Comparison of ENCODE assay signal across 16 cellular contexts in the genomic region with DNA sequence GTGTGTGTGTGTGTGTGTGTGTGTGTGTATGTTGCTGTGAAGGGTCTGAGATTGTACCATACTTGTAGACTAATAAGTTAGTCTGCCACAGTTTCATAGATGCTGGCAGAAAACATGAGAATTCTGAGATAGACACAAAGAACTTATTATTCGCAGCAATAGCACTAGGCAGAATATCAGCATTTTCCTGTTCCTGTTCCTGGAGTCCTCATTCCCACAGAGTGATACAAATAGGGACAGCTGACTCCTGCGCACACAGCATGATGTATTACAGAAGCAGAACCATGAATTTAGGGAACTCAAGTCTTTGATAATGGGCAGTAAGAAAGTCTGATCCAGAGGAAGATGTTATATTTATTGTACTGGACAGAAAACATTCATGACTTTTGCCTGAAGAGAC.
DNase-seq lines count a peak whose midpoint lies in the region; TF ChIP-seq lines count a peak whose summit lies in the region.
"Had no signal": no experiment of that assay in that cellular context is flagged by ENCODE, and none has a peak within 500 bp of the region (broad histone marks: within the 10 kb centered on the region; RNA-seq: fewer than 3 reads in every experiment).

No MANE protein-coding gene starts in this region.

- WGBS in mesendoderm (ENCODE audit: extremely low coverage, insufficient coverage, low lambda C conversion rate) = no CpG with 5 or more reads among the region's 2 CpGs
- WGBS in smooth muscle cell (ENCODE audit: low lambda C conversion rate) = 92% methylated on average over 2 of the region's 2 CpGs

- H3K27ac ChIP-seq in mesendoderm (ENCODE audit: low read depth, low read length) = no peak overlapping the region
- no peak overlapping the region for H3K27ac ChIP-seq in smooth muscle cell (ENCODE audit: low read depth)
- H3K27ac ChIP-seq: BLaER1 treated with 17β-estradiol and CSF1 and Interleukin-3, amounts not matched to agents 10 nM and 100 nM had no signal

- H3K36me3 ChIP-seq in mesendoderm (ENCODE audit: control insufficient read depth, insufficient read depth, low read length) (no peaks in the 10 kb centered on the region), smooth muscle cell (ENCODE audit: low read depth) (no peaks in the 10 kb centered on the region)
- H3K36me3 ChIP-seq: BLaER1 treated with 17β-estradiol and CSF1 and Interleukin-3, amounts not matched to agents 10 nM and 100 nM had no signal

- H3K36me3 Mint-ChIP-seq in endothelial cell (ENCODE audit: low read depth, unreplicated experiment) (no peaks in the 10 kb centered on the region), MCF 10A (ENCODE audit: insufficient read depth, unreplicated experiment) (no peaks in the 10 kb centered on the region)
- H3K36me3 Mint-ChIP-seq: CD4-positive, CD25-positive, alpha-beta regulatory T cell had no signal

- no peaks in the 10 kb centered on the region for H3K9me3 ChIP-seq in smooth muscle cell (replicated peaks; ENCODE audit: low read depth)
- H3K9me3 ChIP-seq: BLaER1 treated with 17β-estradiol and CSF1 and Interleukin-3, amounts not matched to agents 10 nM and 100 nM had no signal

- H2BK5ac ChIP-seq in mesendoderm (ENCODE audit: low read length) = no peak overlapping the region

- POLR2A ChIA-PET in MCF 10A (lab: Yijun Ruan, JAX) = no interaction called here

- H3K27me3 ChIP-seq in mesendoderm (ENCODE audit: insufficient read depth, low read length, poor library complexity) (no peaks in the 10 kb centered on the region), smooth muscle cell (ENCODE audit: low read depth) (no peaks in the 10 kb centered on the region)
- H3K27me3 ChIP-seq: BLaER1 treated with 17β-estradiol and CSF1 and Interleukin-3, amounts not matched to agents 10 nM and 100 nM had no signal

- H3K18ac ChIP-seq in mesendoderm (ENCODE audit: low read length) = peak overlapping the region; percentile 39

- DNase-seq in Ammon's horn (ENCODE audit: low spot score) (peak; percentile 8), endothelial cell (ENCODE audit: low spot score) (no peak), mesendoderm (no peak), smooth muscle cell (lab: John Stamatoyannopoulos, UW; ENCODE audit: unreplicated experiment) (no peak), MCF 10A (ENCODE audit: unreplicated experiment) (no peak), NCI-H1436 (lab: John Stamatoyannopoulos, UW) (no peak), T-helper 1 cell (no peak)
- DNase-seq: 8988T; AML-193; Calu3; CD4-positive, CD25-positive, alpha-beta regulatory T cell; DMS 273 treated with DMSO at 0.1 percent for 48 hours; GOT3; H9 had no signal

- intact Hi-C loops in MCF 10A (cut with micrococcal nuclease) = no loop called here

- H3K4me1 ChIP-seq in mesendoderm (ENCODE audit: control insufficient read depth, low read depth, low read length) (no peaks in the 10 kb centered on the region), smooth muscle cell (ENCODE audit: low read depth) (no peaks in the 10 kb centered on the region)
- H3K4me1 ChIP-seq: BLaER1 treated with 17β-estradiol and CSF1 and Interleukin-3, amounts not matched to agents 10 nM and 100 nM had no signal

- H3K23ac ChIP-seq in mesendoderm (ENCODE audit: low read length) = no peak overlapping the region

- no peaks in the 10 kb centered on the region for H3F3A ChIP-seq in smooth muscle cell (ENCODE audit: low read depth)

- no peak overlapping the region for H3K4me3 ChIP-seq in mesendoderm (ENCODE audit: low read length)
- H3K4me3 ChIP-seq in smooth muscle cell = no peak overlapping the region
- H3K4me3 ChIP-seq: BLaER1 treated with 17β-estradiol and CSF1 and Interleukin-3, amounts not matched to agents 10 nM and 100 nM; GM12878 had no signal

- no peak overlapping the region for H4K8ac ChIP-seq in mesendoderm (ENCODE audit: low read depth, low read length)

- H3K27ac Mint-ChIP-seq in endothelial cell (ENCODE audit: unreplicated experiment) = peak overlapping the region; percentile 55
- H3K27ac Mint-ChIP-seq in MCF 10A (ENCODE audit: low read depth, unreplicated experiment) = no peak overlapping the region
- H3K27ac Mint-ChIP-seq: CD4-positive, CD25-positive, alpha-beta regulatory T cell; H9 had no signal

- H4K20me1 ChIP-seq in smooth muscle cell (ENCODE audit: low read depth) = no peaks in the 10 kb centered on the region
- H4K20me1 ChIP-seq: BLaER1 treated with 17β-estradiol and CSF1 and Interleukin-3, amounts not matched to agents 10 nM and 100 nM had no signal

- peak overlapping the region; percentile 32 for H2AFZ ChIP-seq in smooth muscle cell (ENCODE audit: low read depth)

- H3K9me3 Mint-ChIP-seq in endothelial cell (ENCODE audit: unreplicated experiment) (no peaks in the 10 kb centered on the region), MCF 10A (ENCODE audit: unreplicated experiment) (no peaks in the 10 kb centered on the region)
- H3K9me3 Mint-ChIP-seq: H9 had no signal

- H3K4ac ChIP-seq in mesendoderm (ENCODE audit: low read depth, low read length) = no peak overlapping the region

- peaks cover 9% of the 10 kb centered on the region for H3K4me1 Mint-ChIP-seq in endothelial cell (ENCODE audit: unreplicated experiment)
- H3K4me1 Mint-ChIP-seq in MCF 10A (ENCODE audit: insufficient read depth, unreplicated experiment) = no peaks in the 10 kb centered on the region
- H3K4me1 Mint-ChIP-seq: CD4-positive, CD25-positive, alpha-beta regulatory T cell; H9 had no signal

- H3K9ac ChIP-seq in mesendoderm (ENCODE audit: low read length) (no peak overlapping the region), smooth muscle cell (ENCODE audit: low read depth) (no peak overlapping the region)
- H3K9ac ChIP-seq: BLaER1 treated with 17β-estradiol and CSF1 and Interleukin-3, amounts not matched to agents 10 nM and 100 nM had no signal

- H3K4me2 ChIP-seq in mesendoderm (ENCODE audit: low read length) (no peak overlapping the region), smooth muscle cell (no peak overlapping the region)
- H3K4me2 ChIP-seq: BLaER1 treated with 17β-estradiol and CSF1 and Interleukin-3, amounts not matched to agents 10 nM and 100 nM had no signal

- H3K56ac ChIP-seq in mesendoderm (ENCODE audit: low read length) = no peak overlapping the region

- CTCF ChIA-PET in MCF 10A (lab: Yijun Ruan, JAX) = no interaction called here

- H3K27me3 Mint-ChIP-seq in endothelial cell (ENCODE audit: unreplicated experiment) = no peaks in the 10 kb centered on the region
- H3K27me3 Mint-ChIP-seq in MCF 10A (ENCODE audit: insufficient read depth, unreplicated experiment) = no peaks in the 10 kb centered on the region
- H3K27me3 Mint-ChIP-seq: CD4-positive, CD25-positive, alpha-beta regulatory T cell had no signal

- TF ChIP-seq CTCF in endothelial cell (IDR thresholded peaks at IDR 0.05; ENCODE audit: unreplicated experiment) (no peak), smooth muscle cell (IDR thresholded peaks at IDR 0.05; ENCODE audit: borderline replicate concordance, insufficient read depth, poor library complexity, severe bottlenecking) (no peak), MCF 10A (IDR thresholded peaks at IDR 0.05; ENCODE audit: unreplicated experiment) (no peak)

- H3K4me3 Mint-ChIP-seq in endothelial cell (ENCODE audit: unreplicated experiment) (no peak overlapping the region), MCF 10A (ENCODE audit: unreplicated experiment) (no peak overlapping the region)
- H3K4me3 Mint-ChIP-seq: CD4-positive, CD25-positive, alpha-beta regulatory T cell; H9 had no signal

- H3K79me1 ChIP-seq in mesendoderm (ENCODE audit: low read length) = no peaks in the 10 kb centered on the region

- H2BK120ac ChIP-seq in mesendoderm (ENCODE audit: low read depth, low read length) = no peak overlapping the region

- BruUV-seq in MCF 10A (replicated peaks; lab: Mats Ljungman, UMichigan) = no TSS peak

- no peak overlapping the region for H2BK15ac ChIP-seq in mesendoderm (replicated peaks; ENCODE audit: low read depth)

- H3K79me2 ChIP-seq in mesendoderm (ENCODE audit: control insufficient read depth, insufficient read depth, low read length) (no peaks in the 10 kb centered on the region), smooth muscle cell (ENCODE audit: low read depth) (no peaks in the 10 kb centered on the region)

- H2AK5ac ChIP-seq in mesendoderm (ENCODE audit: low read length) = no peak overlapping the region

- H4K5ac ChIP-seq in mesendoderm (ENCODE audit: low read length) = no peak overlapping the region
